8 cellular contexts compared by ENCODE assay signal in the genomic region with DNA sequence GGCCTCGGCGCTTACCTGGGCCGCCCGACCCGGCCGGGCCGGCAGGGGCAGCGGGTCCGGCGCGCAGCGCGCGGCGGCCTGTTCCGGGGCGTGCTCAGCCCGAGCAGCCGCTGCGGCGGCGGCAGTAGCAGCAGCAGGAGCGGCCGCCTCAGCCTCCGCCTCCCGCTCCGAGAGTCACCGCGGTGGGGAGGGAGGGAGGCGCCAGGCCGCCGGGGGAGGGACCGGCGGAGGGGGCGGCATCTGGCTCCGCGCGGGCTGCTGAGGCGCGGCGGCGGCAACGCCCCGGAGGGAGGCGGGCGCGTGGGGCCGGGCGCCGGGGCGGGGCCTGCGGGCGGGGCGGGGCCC. TPM values are rescaled to one million over a fixed set of nuclear protein-coding genes. Genes with fewer than 3 reads are reported as not detected.
DNase-seq lines count a peak whose midpoint lies in the region; ATAC-seq and TF ChIP-seq lines count a peak whose summit lies in the region.

CTNNBIP1 (minus strand) TSS at position 190 of the 345 bp plus-strand sequence. CDS start 38,205 bp downstream, outside the sequence.

- TF ChIP-seq CTCF in activated CD8-positive, alpha-beta T cell treated with anti-CD3 and anti-CD28 coated beads for 36 hours (IDR thresholded peaks at IDR 0.05), result no peak
- no peak for TF ChIP-seq CTCF in left ventricle myocardium inferior (IDR thresholded peaks at IDR 0.05; ENCODE audit: borderline replicate concordance)
- no peak for TF ChIP-seq CTCF in sigmoid colon (IDR thresholded peaks at IDR 0.05)

- DNase-seq in AG20443 (ENCODE audit: low spot score) (peak; percentile 98), GM19240 (ENCODE audit: insufficient read length, low spot score) (peak; percentile 88), left ventricle myocardium inferior (no peak), sigmoid colon (no peak), NCI-H2081 treated with DMSO at 0.1 percent for 48 hours (lab: John Stamatoyannopoulos, UW) (no peak), COLO829 (ENCODE audit: low spot score) (no peak)
- no peak for DNase-seq in activated CD8-positive, alpha-beta T cell treated with anti-CD3 and anti-CD28 coated beads for 36 hours

- peak within 1 kb of the TSS; percentile 98 for H3K27ac Mint-ChIP-seq in activated CD8-positive, alpha-beta T cell treated with anti-CD3 and anti-CD28 coated beads for 36 hours

- CTCF ChIA-PET in activated CD8-positive, alpha-beta T cell treated with anti-CD3 and anti-CD28 coated beads for 36 hours (lab: Charles Lee), result interaction anchor here (1.1 to 1.2 kb wide), 2 partner anchors 36 to 40 kb away, joined by 3 to 5 read pairs; no protein-coding TSS in a partner anchor

- H3K4me1 Mint-ChIP-seq in activated CD8-positive, alpha-beta T cell treated with anti-CD3 and anti-CD28 coated beads for 36 hours (ENCODE audit: low read depth), result peaks cover 27% of the 10 kb centered on the region

- ATAC-seq in HG03442 (IDR thresholded peaks at IDR 0.05; ENCODE audit: unreplicated experiment), result peak; percentile 72
- ATAC-seq in activated CD8-positive, alpha-beta T cell treated with anti-CD3 and anti-CD28 coated beads for 36 hours, result no peak

- POLR2A ChIA-PET in activated CD8-positive, alpha-beta T cell treated with anti-CD3 and anti-CD28 coated beads for 36 hours (lab: Charles Lee), result no interaction called here

- H3K27ac ChIP-seq in left ventricle myocardium inferior (replicated peaks) (peak within 1 kb of the TSS; percentile 98), sigmoid colon (peak within 1 kb of the TSS; percentile 93 to 98 (median 97))

- H3K36me3 Mint-ChIP-seq in activated CD8-positive, alpha-beta T cell treated with anti-CD3 and anti-CD28 coated beads for 36 hours (ENCODE audit: low read depth), result no peaks in the 10 kb centered on the region

- H3K9me3 Mint-ChIP-seq in activated CD8-positive, alpha-beta T cell treated with anti-CD3 and anti-CD28 coated beads for 36 hours, result no peaks in the 10 kb centered on the region

- H3K27me3 Mint-ChIP-seq in activated CD8-positive, alpha-beta T cell treated with anti-CD3 and anti-CD28 coated beads for 36 hours, result no peaks in the 10 kb centered on the region

- H3K36me3 ChIP-seq in left ventricle myocardium inferior (no peaks in the 10 kb centered on the region), sigmoid colon (no peaks in the 10 kb centered on the region)

- no peak for TF ChIP-seq EP300 in sigmoid colon (IDR thresholded peaks at IDR 0.05)

- WGBS in sigmoid colon, 2 donors, result 1% methylated on average over 54 of the region's 54 CpGs

- H3K9me3 ChIP-seq in left ventricle myocardium inferior (replicated peaks) (no peaks in the 10 kb centered on the region), sigmoid colon (no peaks in the 10 kb centered on the region)

- H3K4me3 ChIP-seq in left ventricle myocardium inferior, result peak within 1 kb of the TSS; percentile 97
- H3K4me3 ChIP-seq in sigmoid colon, result peak within 1 kb of the TSS; percentile 80 to 96 (median 86)

- H3K4me3 Mint-ChIP-seq in activated CD8-positive, alpha-beta T cell treated with anti-CD3 and anti-CD28 coated beads for 36 hours, result peak within 1 kb of the TSS; percentile 96

- H3K27me3 ChIP-seq in left ventricle myocardium inferior (ENCODE audit: low read depth), result no peaks in the 10 kb centered on the region
- no peaks in the 10 kb centered on the region for H3K27me3 ChIP-seq in sigmoid colon

- no peak for TF ChIP-seq POLR2A in sigmoid colon (IDR thresholded peaks at IDR 0.05)

- peaks cover 73% of the 10 kb centered on the region for H3K4me1 ChIP-seq in left ventricle myocardium inferior
- peaks cover 0 to 22% (median 19%) of the 10 kb centered on the region in 4 donors for H3K4me1 ChIP-seq in sigmoid colon

- intact Hi-C loops in activated CD8-positive, alpha-beta T cell treated with anti-CD3 and anti-CD28 coated beads for 36 hours (cut with micrococcal nuclease), result no loop called here
- intact Hi-C loops in left ventricle myocardium inferior (cut with micrococcal nuclease) (no loop called here), sigmoid colon (cut with DNase I) (loop anchor here (2.0 kb wide), 1 partner anchor 33 kb away; the partner anchor contains the start of genes LZIC and NMNAT1)

RNA-seq across cellular contexts. Expression of gene CTNNBIP1, which starts in this region (rescaled TPM):
- total RNA-seq in activated CD8-positive, alpha-beta T cell treated with anti-CD3 and anti-CD28 coated beads for 36 hours, result 1 to 10 TPM; 9.0 to 9.6 TPM
- 42.6 TPM for total RNA-seq in left ventricle myocardium inferior
- 10 to 100 TPM in 3 of 4 donors, 1 to 10 TPM in 1; 9.2 to 18.2 (median 13.7) TPM for total RNA-seq in sigmoid colon
- polyA plus RNA-seq in sigmoid colon, result 10 to 100 TPM; 19.8 to 20.3 (median 19.9) TPM

Comparison
In these comparisons a context has a peak if more than half of its experiments do, and no peak if none do; other contexts are left out.
1. DNase-seq: peak in AG20443 (single experiment) and GM19240 (single experiment); none in activated CD8-positive, alpha-beta T cell treated with anti-CD3 and anti-CD28 coated beads for 36 hours (single experiment), left ventricle myocardium inferior (single experiment), sigmoid colon (single experiment), NCI-H2081 treated with DMSO at 0.1 percent for 48 hours (single experiment) and COLO829 (single experiment).